In the genomic region with DNA sequence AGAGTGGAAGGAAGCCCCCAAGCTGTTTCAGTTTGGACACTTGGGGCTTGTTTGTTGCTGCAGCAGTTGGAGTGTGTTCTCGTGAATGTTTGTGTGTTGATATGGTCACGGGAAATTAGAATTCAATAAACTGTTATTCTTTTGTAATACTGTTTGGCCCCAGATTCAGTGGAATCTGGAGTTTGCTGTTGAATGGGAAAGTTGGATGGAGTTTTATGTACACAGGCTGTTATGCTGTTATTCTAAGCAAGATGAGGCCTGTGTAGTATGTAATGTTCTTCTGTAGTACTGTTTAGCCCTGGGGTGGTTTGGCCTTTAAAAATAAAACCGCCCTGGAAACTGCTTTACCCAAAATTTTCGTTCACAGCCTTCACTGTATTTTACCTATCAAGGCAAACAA, we compare ENCODE assay signal across 24 cellular contexts.
"Had no signal": no experiment of that assay in that cellular context is flagged by ENCODE, and none has a peak within 500 bp of the region (broad histone marks: within the 10 kb centered on the region; RNA-seq: fewer than 3 reads in every experiment).

No MANE protein-coding gene starts in this region.

- H3K4me3 Mint-ChIP-seq: activated CD4-positive, alpha-beta memory T cell treated with anti-CD3 and anti-CD28 coated beads, Interleukin-2, amount 10 ng/mL, durations not matched to agents 7 days and 5 days; activated CD4-positive, alpha-beta T cell treated with anti-CD3 and anti-CD28 coated beads for 36 hours; activated naive CD4-positive, alpha-beta T cell treated with anti-CD3 and anti-CD28 coated beads for 36 hours; activated naive CD8-positive, alpha-beta T cell; activated T-helper 17 cell treated with anti-CD3 and anti-CD28 coated beads, Interleukin-2, amount 50 U/mL, for 72 hours had no signal

- H3K9me3 Mint-ChIP-seq: activated CD4-positive, alpha-beta memory T cell treated with anti-CD3 and anti-CD28 coated beads, Interleukin-2, amount 10 ng/mL, durations not matched to agents 7 days and 5 days; activated naive CD4-positive, alpha-beta T cell treated with anti-CD3 and anti-CD28 coated beads for 36 hours; activated T-helper 17 cell treated with anti-CD3 and anti-CD28 coated beads, Interleukin-2, amount 50 U/mL, for 72 hours had no signal

- H3K4me1 Mint-ChIP-seq: activated CD4-positive, alpha-beta memory T cell treated with anti-CD3 and anti-CD28 coated beads, Interleukin-2, amount 10 ng/mL, durations not matched to agents 7 days and 5 days; activated CD4-positive, alpha-beta T cell treated with anti-CD3 and anti-CD28 coated beads for 36 hours; activated T-helper 17 cell treated with anti-CD3 and anti-CD28 coated beads, Interleukin-2, amount 50 U/mL, for 72 hours had no signal

- ATAC-seq: activated CD4-positive, alpha-beta T cell treated with anti-CD3 and anti-CD28 coated beads for 36 hours; activated T-helper 17 cell treated with anti-CD3 and anti-CD28 coated beads, Interleukin-2, amount 50 U/mL, for 72 hours; Right ventricle myocardium inferior had no signal

- H3K9me3 ChIP-seq: SK-N-SH had no signal

- H3K27ac Mint-ChIP-seq: activated CD4-positive, alpha-beta memory T cell treated with anti-CD3 and anti-CD28 coated beads, Interleukin-2, amount 10 ng/mL, durations not matched to agents 7 days and 5 days; activated CD4-positive, alpha-beta T cell treated with anti-CD3 and anti-CD28 coated beads for 36 hours; activated naive CD4-positive, alpha-beta T cell treated with anti-CD3 and anti-CD28 coated beads for 36 hours; activated naive CD8-positive, alpha-beta T cell; activated T-helper 17 cell treated with anti-CD3 and anti-CD28 coated beads, Interleukin-2, amount 50 U/mL, for 72 hours had no signal

- H3K36me3 Mint-ChIP-seq: activated naive CD8-positive, alpha-beta T cell had no signal

- DNase-seq: activated CD4-positive, alpha-beta memory T cell treated with anti-CD3 and anti-CD28 coated beads, Interleukin-2, amount 10 ng/mL, durations not matched to agents 7 days and 5 days; activated CD4-positive, alpha-beta T cell treated with anti-CD3 and anti-CD28 coated beads for 36 hours; activated CD4-positive, alpha-beta T cell treated with anti-CD3 and anti-CD28 coated beads, Interleukin-2, amount 50 U/mL, for 1 hour; activated CD4-positive, CD25-positive, alpha-beta regulatory T cell; activated gamma-delta T cell; activated naive CD4-positive, alpha-beta T cell treated with anti-CD3 and anti-CD28 coated beads for 36 hours; activated T-cell treated with anti-CD3 and anti-CD28 coated beads for 4 hours; activated T-cell treated with anti-CD3 and anti-CD28 coated beads, Interleukin-2, amount 50 U/mL, for 48 hours; amygdala; brain microvascular endothelial cell; MM.1S; NCI-H1105; NCI-H1436; NCI-H1694 treated with DMSO at 0.1 percent for 48 hours; NCI-H2029 treated with DMSO at 0.1 percent for 48 hours; NCI-H446 treated with DMSO at 0.1 percent for 48 hours; NCI-H526; NCI-H82; SK-N-SH; T-helper 1 cell had no signal

- H3K27me3 ChIP-seq: brain microvascular endothelial cell had no signal

- H3K27me3 Mint-ChIP-seq: activated CD4-positive, alpha-beta memory T cell treated with anti-CD3 and anti-CD28 coated beads, Interleukin-2, amount 10 ng/mL, durations not matched to agents 7 days and 5 days; activated CD4-positive, alpha-beta T cell treated with anti-CD3 and anti-CD28 coated beads for 36 hours; activated T-helper 17 cell treated with anti-CD3 and anti-CD28 coated beads, Interleukin-2, amount 50 U/mL, for 72 hours had no signal

- H3K27ac ChIP-seq: brain microvascular endothelial cell, VCaP had no signal

- H3K36me3 ChIP-seq: brain microvascular endothelial cell had no signal
